25 cellular contexts compared by ENCODE assay signal in the genomic region with DNA sequence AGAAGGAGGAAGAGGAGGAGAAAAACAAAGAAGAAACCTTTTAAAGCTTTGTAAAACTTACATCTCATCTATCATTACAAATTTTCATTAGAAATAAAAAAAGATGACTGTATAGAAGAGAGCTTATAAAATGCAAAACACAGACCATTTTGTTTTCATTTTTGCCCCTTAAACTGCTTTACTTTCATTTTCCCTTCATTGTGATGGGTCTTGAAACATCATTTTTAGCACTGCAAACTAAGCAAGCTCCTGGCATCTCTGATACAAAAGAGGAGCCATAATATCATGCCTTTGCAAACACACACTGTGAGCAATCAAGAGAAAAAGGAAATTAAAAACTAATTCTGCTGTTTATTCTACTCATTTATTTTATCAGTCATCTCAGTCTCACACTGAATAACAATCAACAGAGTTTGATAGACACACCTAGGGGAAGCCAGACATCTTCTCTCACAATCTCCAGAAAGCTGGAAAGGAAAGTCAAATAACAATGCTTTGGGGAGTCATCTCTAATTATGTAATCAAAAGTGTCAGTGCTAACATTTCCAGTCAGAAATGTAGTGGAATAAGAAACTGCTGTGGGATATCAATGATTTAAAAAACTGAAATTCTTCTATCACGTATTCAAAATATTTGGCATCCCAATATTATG.
"Had no signal": no experiment of that assay in that cellular context is flagged by ENCODE, and none has a peak within 500 bp of the region (broad histone marks: within the 10 kb centered on the region; RNA-seq: fewer than 3 reads in every experiment).

No MANE protein-coding gene starts in this region.

- H3K4me3 ChIP-seq: ascending aorta, cardiac muscle cell, Peyer's patch had no signal

- DNase-seq: activated CD4-positive, alpha-beta T cell treated with anti-CD3 and anti-CD28 coated beads for 36 hours; activated CD4-positive, alpha-beta T cell treated with anti-CD3 and anti-CD28 coated beads, Interleukin-2, amount 10 ng/mL, durations not matched to agents 7 days and 5 days; activated CD4-positive, alpha-beta T cell treated with anti-CD3 and anti-CD28 coated beads, Interleukin-2, amount 50 U/mL, for 48 hours; activated CD8-positive, alpha-beta T cell treated with anti-CD3 and anti-CD28 coated beads, Interleukin-2, amount 10 ng/mL, durations not matched to agents 7 days and 5 days; activated gamma-delta T cell; activated naive CD4-positive, alpha-beta T cell treated with Interleukin-2 at 50 U/mL for 16 hours; activated naive CD8-positive, alpha-beta T cell treated with anti-CD3 and anti-CD28 coated beads, Interleukin-2, amount 10 ng/mL, durations not matched to agents 7 days and 5 days; activated T-cell treated with anti-CD3 and anti-CD28 coated beads, Interleukin-2, amount 50 U/mL, for 24 hours; amygdala; NCI-H1048; NCI-H1105 treated with DMSO at 0.1 percent for 48 hours; NCI-H1436; NCI-H1694; NCI-H2029; NCI-H345; NCI-H524 treated with DMSO at 0.1 percent for 48 hours; PC-3; Peyer's patch; RPMI8226; SIG-M5 had no signal

- H3K4me1 ChIP-seq: ascending aorta, Peyer's patch had no signal

- H3K9ac ChIP-seq: KMS-11 had no signal

- H3K4me2 ChIP-seq: KMS-11 had no signal

- H3K27me3 ChIP-seq: ascending aorta, cardiac muscle cell, Peyer's patch had no signal

- H3K9me3 ChIP-seq: ascending aorta, Peyer's patch had no signal

- H3K36me3 ChIP-seq: ascending aorta, cardiac muscle cell, Peyer's patch had no signal

- H3K27ac ChIP-seq: ascending aorta, cardiac muscle cell, KMS-11, Peyer's patch had no signal

- ATAC-seq: activated CD4-positive, alpha-beta T cell treated with anti-CD3 and anti-CD28 coated beads for 36 hours; activated CD4-positive, CD25-positive, alpha-beta regulatory T cell treated with anti-CD3 and anti-CD28 coated beads, Interleukin-2, amount 50 U/mL, for 24 hours; activated CD8-positive, alpha-beta T cell treated with anti-CD3 and anti-CD28 coated beads, Interleukin-2, amount 10 ng/mL, durations not matched to agents 7 days and 5 days; PC-3; WTC11 had no signal
